10 cellular contexts compared by ENCODE assay signal in genomic region chr2:152167070-152167469, GRCh38.
DNase-seq lines count a peak whose midpoint lies in the region; ATAC-seq lines count a peak whose summit lies in the region.
"Had no signal": no experiment of that assay in that cellular context is flagged by ENCODE, and none has a peak within 500 bp of the region (broad histone marks: within the 10 kb centered on the region; RNA-seq: fewer than 3 reads in every experiment).

No MANE protein-coding gene starts in this region.

- peak; percentile 23 for DNase-seq in left kidney (ENCODE audit: low read depth, low spot score)
- DNase-seq in effector CD4-positive, alpha-beta T cell: no peak
- DNase-seq in activated CD4-positive, CD25-positive, alpha-beta regulatory T cell (lab: John Stamatoyannopoulos, UW): no peak
- DNase-seq: activated naive CD4-positive, alpha-beta T cell treated with anti-CD3 and anti-CD28 coated beads, Interleukin-2, amount 10 ng/mL, durations not matched to agents 7 days and 5 days; T-helper 9 cell had no signal

- ATAC-seq in GM18508 (IDR thresholded peaks at IDR 0.05; ENCODE audit: insufficient read depth, unreplicated experiment) (peak; percentile 24), GM21381 (IDR thresholded peaks at IDR 0.05; ENCODE audit: unreplicated experiment) (peak; percentile 39), HG03457 (IDR thresholded peaks at IDR 0.05; ENCODE audit: unreplicated experiment) (peak; percentile 34), GM18873 (IDR thresholded peaks at IDR 0.05; ENCODE audit: low FRiP score, unreplicated experiment) (no peak), HG02759 (IDR thresholded peaks at IDR 0.05; ENCODE audit: unreplicated experiment) (no peak)

Comparison
In these comparisons a context has a peak if more than half of its experiments do, and no peak if none do; other contexts are left out.
1. ATAC-seq: peak in GM18508 (single experiment), GM21381 (single experiment) and HG03457 (single experiment); none in GM18873 (single experiment) and HG02759 (single experiment).